Comparison of ENCODE assay signal across 8 cellular contexts in the genomic region with DNA sequence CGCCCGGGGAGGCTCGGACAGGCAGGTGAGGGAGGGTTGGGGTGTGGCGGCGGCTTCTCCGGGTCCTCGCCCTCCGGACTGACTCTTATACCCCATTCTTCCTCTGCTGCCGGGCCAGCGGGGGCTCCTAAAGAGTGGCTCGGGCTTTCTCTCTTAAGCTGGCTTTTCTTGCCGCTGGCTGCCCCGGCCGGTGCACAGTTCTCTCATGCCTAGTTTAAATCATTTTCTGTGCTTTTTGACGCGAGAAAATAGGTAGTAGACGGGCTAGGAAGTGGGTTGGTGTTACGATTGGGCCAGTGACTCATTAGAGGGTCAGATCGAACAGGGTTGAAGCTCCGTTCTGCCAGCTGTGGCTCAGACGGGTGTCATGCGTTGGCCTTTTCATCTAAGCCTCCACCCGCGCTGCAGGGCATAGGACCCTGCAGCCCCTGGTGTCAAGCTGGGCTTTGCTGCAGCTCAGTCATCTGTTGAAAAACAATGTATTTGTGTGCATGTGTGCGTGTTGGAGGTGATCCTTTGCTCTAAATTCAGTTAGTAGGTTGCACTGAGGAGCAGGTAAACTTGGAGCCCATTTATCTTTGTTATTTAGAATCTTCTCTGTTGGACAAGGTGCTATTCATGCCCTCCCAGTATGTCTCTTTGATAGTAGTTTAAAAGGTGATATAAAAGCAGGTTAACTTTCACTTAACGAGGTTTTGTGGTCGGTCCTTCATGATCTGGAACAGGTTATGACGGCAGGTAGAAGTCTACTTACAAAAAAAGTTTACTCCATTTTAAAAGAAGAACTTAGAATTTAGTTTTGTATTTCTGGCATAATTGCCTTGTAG. TPM values are rescaled to one million over a fixed set of nuclear protein-coding genes. Genes with fewer than 3 reads are reported as not detected.
DNase-seq lines count a peak whose midpoint lies in the region; ATAC-seq, FAIRE-seq and TF ChIP-seq lines count a peak whose summit lies in the region.

No MANE protein-coding gene starts in this region.

- 0 to 1% methylated on average over 28 of the region's 28 CpGs for WGBS in pancreas, 2 donors
- 1 to 8% methylated on average over 6 to 28 of the region's 28 CpGs for WGBS in transverse colon (ENCODE audit: low coverage in 1 of 2), 2 donors

- H3K4me3 Mint-ChIP-seq in glutamatergic neuron (ENCODE audit: unreplicated experiment), result peak overlapping the region; percentile 96

- peak in 9 of 14 donors; percentile 19 to 74 (median 46) for DNase-seq in C1 segment of cervical spinal cord (lab: John Stamatoyannopoulos, UW)
- DNase-seq in GM19240 (ENCODE audit: insufficient read length, low spot score), result peak; percentile 23
- peak; percentile 81 for DNase-seq in RPMI7951 (ENCODE audit: low read depth)
- DNase-seq in activated naive CD4-positive, alpha-beta T cell (lab: John Stamatoyannopoulos, UW), result peak in 3 of 4 experiments; percentile 18 to 43 (median 23)
- DNase-seq in glutamatergic neuron, result peak; percentile 58
- peak; percentile 28 to 85 (median 42) for DNase-seq in pancreas
- DNase-seq in transverse colon, result peak; percentile 57

- H3K36me3 ChIP-seq in pancreas (no peaks in the 10 kb centered on the region), transverse colon (no peaks in the 10 kb centered on the region)

- TF ChIP-seq POLR2A in transverse colon (IDR thresholded peaks at IDR 0.05), result peak; percentile 46

- H3K4me3 ChIP-seq in pancreas, result peak overlapping the region; percentile 63 to 83 (median 73)
- peak overlapping the region; percentile 79 to 96 (median 82) for H3K4me3 ChIP-seq in transverse colon

- no peak for TF ChIP-seq EP300 in transverse colon (IDR thresholded peaks at IDR 0.05; ENCODE audit: low read depth)

- no peak for FAIRE-seq in pancreas (lab: Jason Lieb, UNC)

- H3K9me3 Mint-ChIP-seq in glutamatergic neuron (ENCODE audit: unreplicated experiment), result peaks cover 6% of the 10 kb centered on the region

- H3K27ac Mint-ChIP-seq in glutamatergic neuron (ENCODE audit: unreplicated experiment), result peak overlapping the region; percentile 88

- peaks cover 6% of the 10 kb centered on the region for H3K27me3 Mint-ChIP-seq in glutamatergic neuron (ENCODE audit: unreplicated experiment)

- no peaks in the 10 kb centered on the region for H3K36me3 Mint-ChIP-seq in glutamatergic neuron (ENCODE audit: unreplicated experiment)

- H3K4me1 ChIP-seq in pancreas (peaks cover 0 to 6% (median 5%) of the 10 kb centered on the region in 3 donors), transverse colon (peaks cover 3 to 56% (median 22%) of the 10 kb centered on the region in 4 donors)

- ATAC-seq in HG03439 (IDR thresholded peaks at IDR 0.05; ENCODE audit: unreplicated experiment) (peak; percentile 31), pancreas (peak in 3 of 4 donors; percentile 29 to 43 (median 35))

- intact Hi-C loops in pancreas (cut with DNase I) (no loop called here), transverse colon (cut with DNase I; ENCODE audit: low total_unique reads) (no loop called here)

- H3K27me3 ChIP-seq in pancreas, result no peaks in the 10 kb centered on the region
- no peaks in the 10 kb centered on the region for H3K27me3 ChIP-seq in transverse colon

- H3K27ac ChIP-seq in pancreas, result peak overlapping the region; percentile 94 to 98 (median 96)
- peak overlapping the region; percentile 96 to 99 (median 98) for H3K27ac ChIP-seq in transverse colon

- peaks cover 5% of the 10 kb centered on the region for H3K4me1 Mint-ChIP-seq in glutamatergic neuron (ENCODE audit: low read depth, unreplicated experiment)

- in situ Hi-C loops in transverse colon (cut with MboI; ENCODE audit: low pct_ligation_motif_present in 1 of 4, low pct_unique_long_range_greater_than_20kb in 1 of 4, low sequenced_read_pairs in 3 of 4), result no loop called here

- TF ChIP-seq CTCF in glutamatergic neuron (IDR thresholded peaks at IDR 0.05; ENCODE audit: partially characterized antibody, unreplicated experiment), result no peak
- no peak for TF ChIP-seq CTCF in pancreas (IDR thresholded peaks at IDR 0.05)
- no peak for TF ChIP-seq CTCF in transverse colon (IDR thresholded peaks at IDR 0.05)

- no peaks in the 10 kb centered on the region for H3K9me3 ChIP-seq in pancreas
- no peaks in the 10 kb centered on the region for H3K9me3 ChIP-seq in transverse colon

RNA-seq across cellular contexts. Expression of a gene that starts 0.8 kb away (rescaled TPM):
- total RNA-seq in RPMI7951 (2014; rRNA removed; shearing (Covaris generic)), result 29.7 and 45.3 TPM in 2 replicates
- total RNA-seq in glutamatergic neuron (ENCODE audit: unreplicated experiment), result 13.6 TPM
- 10 to 100 TPM in 2 of 6 donors, 1 to 10 TPM in 4; 5.7 to 27.3 (median 7.9) TPM for total RNA-seq in pancreas
- polyA plus RNA-seq in pancreas, result 1 to 10 TPM; 4.8 to 5.2 TPM
- total RNA-seq in transverse colon, result 100 to 1,000 TPM in 1 of 4 donors, 10 to 100 TPM in 3; 12.3 to 147 (median 71.2) TPM

Comparison
In these comparisons a context has a peak if more than half of its experiments do, and no peak if none do; other contexts are left out.
1. Peak in every context shown above with its lines: DNase-seq, ATAC-seq, H3K4me3 ChIP-seq and H3K27ac ChIP-seq.
2. DNase-seq: peak in every context shown above with its lines; median percentile 81 in RPMI7951; 58 in glutamatergic neuron; 57 in transverse colon; 46 in C1 segment of cervical spinal cord; 42 in pancreas; 23 in GM19240; 23 in activated naive CD4-positive, alpha-beta T cell.